ENCODE assay signal across 18 cellular contexts in the genomic region with DNA sequence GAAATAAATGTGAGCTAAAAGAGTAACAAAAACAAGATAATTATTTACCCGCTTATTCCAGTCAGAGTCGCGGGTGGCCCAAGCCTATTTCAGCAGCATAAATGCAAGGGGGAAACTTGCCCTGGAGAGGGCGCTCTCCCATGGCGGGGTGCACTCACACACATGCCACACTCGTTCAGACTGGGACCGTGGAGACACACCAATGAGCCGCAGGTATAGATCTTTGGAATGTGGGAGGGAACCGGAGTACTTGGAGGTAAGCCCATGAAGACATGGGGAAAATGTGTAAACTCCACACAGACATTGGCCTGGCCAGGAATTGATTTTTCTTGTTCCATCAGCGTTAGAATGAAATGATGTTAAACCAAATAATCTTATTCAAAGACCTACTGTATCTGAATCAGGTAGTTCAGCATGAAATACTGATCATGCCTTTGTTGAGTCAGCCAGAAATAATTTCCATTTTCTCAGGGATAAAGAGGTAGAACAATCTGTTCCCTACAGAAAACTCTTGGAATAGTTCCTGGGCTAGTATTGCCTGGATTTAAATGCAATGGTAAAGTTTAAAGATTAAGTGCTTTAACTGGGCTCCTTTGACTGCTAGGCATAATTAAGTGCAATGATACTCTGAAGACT.
A peak's percentile ranks its signal among the peaks of the same experiment; 100 is the strongest.
DNase-seq lines count a peak whose midpoint lies in the region; ATAC-seq and TF ChIP-seq lines count a peak whose summit lies in the region.
"Had no signal": no experiment of that assay in that cellular context is flagged by ENCODE, and none has a peak within 500 bp of the region (broad histone marks: within the 10 kb centered on the region; RNA-seq: fewer than 3 reads in every experiment).

No MANE protein-coding gene starts in this region.

- no peak overlapping the region for H2BK12ac ChIP-seq in mesenchymal stem cell (ENCODE audit: low read length in 2 of 2)

- intact Hi-C loops in ovary (cut with DNase I), result no loop called here

- no peak overlapping the region for H2AK5ac ChIP-seq in mesenchymal stem cell (ENCODE audit: low read length, severe bottlenecking)

- no peak for TF ChIP-seq EP300 in ovary (IDR thresholded peaks at IDR 0.05)

- H3K4me2 ChIP-seq in DOHH2 (ENCODE audit: low read length), result no peak overlapping the region
- H3K4me2 ChIP-seq in mesenchymal stem cell (ENCODE audit: low read length, poor library complexity, severe bottlenecking), result no peak overlapping the region

- H3K23ac ChIP-seq in mesenchymal stem cell (ENCODE audit: low read length in 2 of 2), result no peak overlapping the region

- TF ChIP-seq CTCF in DOHH2 (IDR thresholded peaks at IDR 0.05; ENCODE audit: low read depth, low read length, poor library complexity, severe bottlenecking) (peak; percentile 22), LNCaP clone FGC (IDR thresholded peaks at IDR 0.05; ENCODE audit: control insufficient read depth, extremely low read depth, insufficient read depth) (0 out of 2 replicates have a peak, but pooled peaks have one; percentile 6), chondrocyte (IDR thresholded peaks at IDR 0.05) (peak; percentile 17), ovary (IDR thresholded peaks at IDR 0.05) (no peak)

- H3K36me3 ChIP-seq in DOHH2 (ENCODE audit: control insufficient read depth, low read length) (no peaks in the 10 kb centered on the region), ovary (no peaks in the 10 kb centered on the region), mesenchymal stem cell (ENCODE audit: control insufficient read depth in 1 of 2, insufficient read depth in 2 of 2, low read depth in 1 of 2, low read length in 2 of 2) (no peaks in the 10 kb centered on the region)
- H3K36me3 ChIP-seq: heart left ventricle, Peyer's patch had no signal

- H3K27ac Mint-ChIP-seq in chondrocyte (ENCODE audit: unreplicated experiment), result no peak overlapping the region
- H3K27ac Mint-ChIP-seq: naive thymus-derived CD4-positive, alpha-beta T cell had no signal

- ATAC-seq in HG02840 (IDR thresholded peaks at IDR 0.05; ENCODE audit: low FRiP score, unreplicated experiment) (no peak), HG02938 (IDR thresholded peaks at IDR 0.05; ENCODE audit: unreplicated experiment) (no peak)
- ATAC-seq: heart left ventricle; left ventricle myocardium superior; naive thymus-derived CD4-positive, alpha-beta T cell had no signal

- no peaks in the 10 kb centered on the region for H3K27me3 ChIP-seq in DOHH2 (ENCODE audit: control insufficient read depth, low read length)
- H3K27me3 ChIP-seq in ovary, result no peaks in the 10 kb centered on the region
- H3K27me3 ChIP-seq in mesenchymal stem cell (ENCODE audit: control insufficient read depth in 1 of 2, insufficient read depth in 1 of 2, low read length in 2 of 2), result peaks cover 5 to 7% of the 10 kb centered on the region in 2 experiments
- H3K27me3 ChIP-seq: Peyer's patch had no signal

- H3K9me3 Mint-ChIP-seq in chondrocyte (ENCODE audit: low read depth), result no peaks in the 10 kb centered on the region
- H3K9me3 Mint-ChIP-seq: naive thymus-derived CD4-positive, alpha-beta T cell had no signal

- H3K9me3 ChIP-seq in DOHH2 (ENCODE audit: control insufficient read depth, insufficient read depth, low read length), result no peaks in the 10 kb centered on the region
- H3K9me3 ChIP-seq in ovary, result no peaks in the 10 kb centered on the region
- H3K9me3 ChIP-seq in mesenchymal stem cell (ENCODE audit: control insufficient read depth, low read length), result no peaks in the 10 kb centered on the region
- H3K9me3 ChIP-seq: heart left ventricle, Peyer's patch had no signal

- no peaks in the 10 kb centered on the region for H3K36me3 Mint-ChIP-seq in chondrocyte (ENCODE audit: low read depth)
- H3K36me3 Mint-ChIP-seq: naive thymus-derived CD4-positive, alpha-beta T cell had no signal

- H3K9me2 ChIP-seq in DOHH2 (replicated peaks; ENCODE audit: control insufficient read depth, low read length), result no peaks in the 10 kb centered on the region

- H3K4me1 ChIP-seq in DOHH2 (ENCODE audit: control insufficient read depth, low read length) (no peaks in the 10 kb centered on the region), ovary (ENCODE audit: insufficient read depth) (no peaks in the 10 kb centered on the region), mesenchymal stem cell (ENCODE audit: control insufficient read depth, insufficient read depth, low read depth, low read length) (no peaks in the 10 kb centered on the region)
- H3K4me1 ChIP-seq: heart left ventricle, Peyer's patch had no signal

- H3K4me3 Mint-ChIP-seq in chondrocyte (ENCODE audit: unreplicated experiment), result no peak overlapping the region
- H3K4me3 Mint-ChIP-seq: naive thymus-derived CD4-positive, alpha-beta T cell had no signal

- no peak overlapping the region for H3K14ac ChIP-seq in mesenchymal stem cell (ENCODE audit: low read length in 2 of 2)

- DNase-seq in LNCaP clone FGC (ENCODE audit: low read depth), result no peak
- DNase-seq in chondrocyte (ENCODE audit: low spot score), result no peak
- peak; percentile 30 for DNase-seq in kidney tubule cell (ENCODE audit: low spot score)
- DNase-seq in ovary, result no peak
- no peak for DNase-seq in mesenchymal stem cell
- DNase-seq: activated CD8-positive, alpha-beta memory T cell treated with anti-CD3 and anti-CD28 coated beads for 24 hours; anterior cingulate cortex; COR-L47; heart left ventricle; left ventricle myocardium superior; naive thymus-derived CD4-positive, alpha-beta T cell; NCI-H1694; NCI-H510A treated with DMSO at 0.1 percent for 48 hours; Peyer's patch; substantia nigra had no signal

- H3K4me3 ChIP-seq in DOHH2 (ENCODE audit: low read length), result no peak overlapping the region
- no peak overlapping the region for H3K4me3 ChIP-seq in LNCaP clone FGC (ENCODE audit: low read depth, low read length)
- H3K4me3 ChIP-seq in ovary, result no peak overlapping the region
- H3K4me3 ChIP-seq in mesenchymal stem cell (ENCODE audit: insufficient read depth in 1 of 2, low read depth in 1 of 2, low read length in 2 of 2), result no peak overlapping the region
- H3K4me3 ChIP-seq: heart left ventricle, Peyer's patch had no signal

- H4K8ac ChIP-seq in mesenchymal stem cell (ENCODE audit: low read length), result no peak overlapping the region

- H3K18ac ChIP-seq in mesenchymal stem cell (ENCODE audit: low read depth in 1 of 2, low read length in 2 of 2), result no peak overlapping the region

- no peak overlapping the region for H2BK120ac ChIP-seq in mesenchymal stem cell (ENCODE audit: low read depth, low read length)

- H3K4me1 Mint-ChIP-seq in chondrocyte (ENCODE audit: low read depth), result no peaks in the 10 kb centered on the region
- H3K4me1 Mint-ChIP-seq: naive thymus-derived CD4-positive, alpha-beta T cell had no signal

- H3K27ac ChIP-seq in DOHH2 (ENCODE audit: low read depth, low read length), result no peak overlapping the region
- no peak overlapping the region for H3K27ac ChIP-seq in ovary
- H3K27ac ChIP-seq in mesenchymal stem cell (ENCODE audit: low read length, poor library complexity, severe bottlenecking), result no peak overlapping the region
- H3K27ac ChIP-seq: heart left ventricle, Peyer's patch had no signal

- WGBS in ovary, 3 donors, result 34 to 38% (median 35%) methylated on average over 10 of the region's 10 CpGs
- 32% methylated on average over 9 of the region's 10 CpGs for WGBS in mesenchymal stem cell

- no peak overlapping the region for H3K9ac ChIP-seq in mesenchymal stem cell (ENCODE audit: low read length)

- no peaks in the 10 kb centered on the region for H4K20me1 ChIP-seq in DOHH2 (ENCODE audit: control insufficient read depth, insufficient read depth, low read depth, low read length)

- no peak overlapping the region for H2BK15ac ChIP-seq in mesenchymal stem cell (ENCODE audit: low read depth, poor library complexity, severe bottlenecking)

- no peak overlapping the region for H4K91ac ChIP-seq in mesenchymal stem cell (ENCODE audit: low read length)

- no peaks in the 10 kb centered on the region for H3K79me2 ChIP-seq in DOHH2 (ENCODE audit: control insufficient read depth, low read length)

- no peaks in the 10 kb centered on the region for H3F3A ChIP-seq in DOHH2 (ENCODE audit: control insufficient read depth, insufficient read depth)

- no peak overlapping the region for H3K4ac ChIP-seq in mesenchymal stem cell (ENCODE audit: low read depth in 1 of 2, low read length in 2 of 2)

- no peaks in the 10 kb centered on the region for H3K79me1 ChIP-seq in mesenchymal stem cell (replicated peaks; ENCODE audit: low read length, poor library complexity, severe bottlenecking)

- no peak overlapping the region for H2AFZ ChIP-seq in mesenchymal stem cell (ENCODE audit: low read depth, low read length)

- no peak overlapping the region for H2BK5ac ChIP-seq in mesenchymal stem cell (ENCODE audit: low read depth, low read length, poor library complexity, severe bottlenecking)

- H3K27me3 Mint-ChIP-seq in chondrocyte (ENCODE audit: low read depth), result peaks cover 22% of the 10 kb centered on the region

- no peak for TF ChIP-seq POLR2A in ovary (IDR thresholded peaks at IDR 0.05)

Comparison
In these comparisons a context has a peak if more than half of its experiments do, and no peak if none do; other contexts are left out.
1. CTCF ChIP-seq: peak in DOHH2 (single experiment), LNCaP clone FGC (single experiment) and chondrocyte (single experiment); none in ovary (0 of 3).